In the genomic region with DNA sequence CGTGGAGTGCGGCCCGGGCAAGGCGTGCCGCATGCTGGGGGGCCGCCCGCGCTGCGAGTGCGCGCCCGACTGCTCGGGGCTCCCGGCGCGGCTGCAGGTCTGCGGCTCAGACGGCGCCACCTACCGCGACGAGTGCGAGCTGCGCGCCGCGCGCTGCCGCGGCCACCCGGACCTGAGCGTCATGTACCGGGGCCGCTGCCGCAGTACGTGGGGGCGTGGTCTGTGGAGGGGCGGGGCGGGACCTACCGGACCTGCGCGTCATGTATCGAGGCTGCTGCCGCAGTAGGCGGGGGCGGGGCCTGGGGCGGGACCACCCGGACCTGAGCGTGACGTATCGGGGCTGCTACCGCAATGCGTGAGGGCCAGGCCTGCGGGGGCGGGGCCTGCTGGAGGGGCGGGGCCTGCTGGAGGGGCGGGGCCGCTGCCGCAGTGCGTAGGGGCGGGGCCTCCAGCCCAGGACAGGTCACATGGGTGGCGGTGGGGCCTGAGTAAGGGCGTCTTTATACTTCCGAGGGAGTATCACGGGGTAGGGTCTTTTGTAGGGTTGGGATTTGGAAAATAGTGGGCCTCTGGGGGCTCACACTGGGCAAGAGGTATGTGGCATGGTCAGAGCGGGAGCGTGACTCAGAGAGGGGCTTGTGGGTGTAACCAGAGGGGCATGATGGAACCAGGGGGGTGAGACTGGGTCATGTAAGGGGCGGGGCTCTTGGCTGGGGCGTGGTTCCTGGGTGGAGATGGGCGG, we compare ENCODE assay signal across 8 cellular contexts. TPM values are rescaled to one million over a fixed set of nuclear protein-coding genes. Genes with fewer than 3 reads are reported as not detected.
DNase-seq lines count a peak whose midpoint lies in the region; ATAC-seq and TF ChIP-seq lines count a peak whose summit lies in the region.

No MANE protein-coding gene starts in this region.

- peak overlapping the region; percentile 83 for H2BK5ac ChIP-seq in trophoblast cell (ENCODE audit: low read depth, low read length, poor library complexity)

- peaks cover 10% of the 10 kb centered on the region for H3K79me2 ChIP-seq in trophoblast cell (ENCODE audit: control insufficient read depth, insufficient read depth, low read length, poor library complexity)

- no peaks in the 10 kb centered on the region for H3K36me3 ChIP-seq in trophoblast cell (ENCODE audit: control insufficient read depth in 1 of 2, insufficient read depth in 2 of 2, low read length in 2 of 2)
- no peaks in the 10 kb centered on the region for H3K36me3 ChIP-seq in transverse colon

- H3K9me3 ChIP-seq in trophoblast cell (ENCODE audit: insufficient read depth, low read depth, low read length) (peaks cover 7% of the 10 kb centered on the region), transverse colon (no peaks in the 10 kb centered on the region)

- peak overlapping the region; percentile 49 for H3K14ac ChIP-seq in trophoblast cell (ENCODE audit: low read length)

- in situ Hi-C loops in transverse colon (cut with MboI; ENCODE audit: low pct_ligation_motif_present in 1 of 4, low pct_unique_long_range_greater_than_20kb in 1 of 4, low sequenced_read_pairs in 3 of 4), result no loop called here

- H2AK5ac ChIP-seq in trophoblast cell (ENCODE audit: low read length), result no peak overlapping the region

- H3K23ac ChIP-seq in trophoblast cell (ENCODE audit: low read length), result no peak overlapping the region

- peak overlapping the region; percentile 76 for H4K12ac ChIP-seq in trophoblast cell (ENCODE audit: low read depth, low read length)

- peak overlapping the region; percentile 83 for H3K27ac ChIP-seq in trophoblast cell (ENCODE audit: low read depth, low read length)
- H3K27ac ChIP-seq in transverse colon, result peak overlapping the region; percentile 94 to 99 (median 97)

- peaks cover 16% of the 10 kb centered on the region for H3K27me3 Mint-ChIP-seq in activated naive CD8-positive, alpha-beta T cell treated with anti-CD3 and anti-CD28 coated beads for 36 hours

- H3K4me3 Mint-ChIP-seq in activated naive CD8-positive, alpha-beta T cell treated with anti-CD3 and anti-CD28 coated beads for 36 hours, result peak overlapping the region; percentile 92

- intact Hi-C loops in Right ventricle myocardium superior (cut with DNase I), result no loop called here
- intact Hi-C loops in transverse colon (cut with DNase I; ENCODE audit: low total_unique reads), result no loop called here

- peak overlapping the region; percentile 97 for H3K9ac ChIP-seq in trophoblast cell (ENCODE audit: low read length)

- TF ChIP-seq POLR2A in transverse colon (IDR thresholded peaks at IDR 0.05), result peak; percentile 57

- H3K4me2 ChIP-seq in trophoblast cell (ENCODE audit: low read length), result peak overlapping the region; percentile 97

- ATAC-seq in HG02642 (IDR thresholded peaks at IDR 0.05; ENCODE audit: poor library complexity, unreplicated experiment), result peak; percentile 74
- ATAC-seq in SK-N-SH treated with all-trans-retinoic acid at 6 μM for 48 hours, result peak; percentile 70
- peak; percentile 89 for ATAC-seq in Right ventricle myocardium superior (ENCODE audit: poor library complexity)

- peak overlapping the region; percentile 85 for H4K8ac ChIP-seq in trophoblast cell (ENCODE audit: low read depth, low read length)

- H3K4me3 ChIP-seq in GM12865 (ENCODE audit: low read depth, low read length) (peak overlapping the region; percentile 79), trophoblast cell (ENCODE audit: low read depth, low read length) (peak overlapping the region; percentile 92), transverse colon (peak overlapping the region; percentile 50 to 94 (median 87))

- peak overlapping the region; percentile 43 for H3K4ac ChIP-seq in trophoblast cell (ENCODE audit: low read depth, low read length)

- H3K4me1 ChIP-seq in trophoblast cell (ENCODE audit: control insufficient read depth in 1 of 2, insufficient read depth in 2 of 2, low read length in 2 of 2) (peaks cover 13 to 25% of the 10 kb centered on the region in 2 experiments), transverse colon (peaks cover 7 to 32% (median 24%) of the 10 kb centered on the region in 4 donors)

- peaks cover 1% of the 10 kb centered on the region for H3K36me3 Mint-ChIP-seq in activated naive CD8-positive, alpha-beta T cell treated with anti-CD3 and anti-CD28 coated beads for 36 hours

- TF ChIP-seq CTCF in GM12865 (IDR thresholded peaks at IDR 0.05; ENCODE audit: insufficient read depth, low read depth, low read length, missing control alignments) (peak; percentile 56), transverse colon (IDR thresholded peaks at IDR 0.05) (peak in 4 of 5 experiments; percentile 27 to 59 (median 30))

- TF ChIP-seq EP300 in transverse colon (IDR thresholded peaks at IDR 0.05; ENCODE audit: low read depth), result no peak

- peak overlapping the region; percentile 83 for H2AFZ ChIP-seq in trophoblast cell (ENCODE audit: insufficient read depth, low read length, poor library complexity)

- no peaks in the 10 kb centered on the region for H3K27me3 ChIP-seq in trophoblast cell (ENCODE audit: insufficient read depth, low read length)
- peaks cover 22% of the 10 kb centered on the region for H3K27me3 ChIP-seq in transverse colon

- peak overlapping the region; percentile 65 for H2BK120ac ChIP-seq in trophoblast cell (ENCODE audit: insufficient read depth, low read length, poor library complexity)

- no peaks in the 10 kb centered on the region for H3K9me3 Mint-ChIP-seq in activated naive CD8-positive, alpha-beta T cell treated with anti-CD3 and anti-CD28 coated beads for 36 hours

- WGBS in trophoblast cell (ENCODE audit: extremely low coverage, insufficient coverage, insufficient read length), result no CpG with 5 or more reads among the region's 70 CpGs
- WGBS in transverse colon (ENCODE audit: low coverage in 1 of 2), 2 donors, result 0% methylated on average over 47 of the region's 70 CpGs; no CpG with 5 or more reads in 1 of the 2 donors

- peaks cover 17% of the 10 kb centered on the region for H3K79me1 ChIP-seq in trophoblast cell (ENCODE audit: low read length)

- H4K91ac ChIP-seq in trophoblast cell (ENCODE audit: low read depth, low read length), result peak overlapping the region; percentile 81

- peak overlapping the region; percentile 96 for H3K27ac Mint-ChIP-seq in activated naive CD8-positive, alpha-beta T cell treated with anti-CD3 and anti-CD28 coated beads for 36 hours

- DNase-seq in GM12865 (ENCODE audit: low read depth) (peak; percentile 100), NCI-H1092 treated with DMSO at 0.1 percent for 48 hours (lab: John Stamatoyannopoulos, UW) (peak; percentile 98), Right ventricle myocardium superior (peak; percentile 100), trophoblast cell (peak; percentile 97 to 98), transverse colon (peak; percentile 100)
- peak; percentile 98 for DNase-seq in activated naive CD8-positive, alpha-beta T cell treated with anti-CD3 and anti-CD28 coated beads for 36 hours

- peaks cover under 1% of the 10 kb centered on the region for H3K4me1 Mint-ChIP-seq in activated naive CD8-positive, alpha-beta T cell treated with anti-CD3 and anti-CD28 coated beads for 36 hours

- H2BK12ac ChIP-seq in trophoblast cell (ENCODE audit: low read length), result no peak overlapping the region

- H3K18ac ChIP-seq in trophoblast cell (ENCODE audit: low read length), result peak overlapping the region; percentile 81

TF ChIP-seq in SK-N-SH treated with all-trans-retinoic acid at 6 μM for 48 hours, 23 proteins besides CTCF, POLR2A, EP300 and RAD21 (continues in another document):
- no peak for TF ChIP-seq TCF4 (CRISPR knock-in tag; IDR thresholded peaks at IDR 0.05; ENCODE audit: borderline replicate concordance)
- TF ChIP-seq ARNTL (CRISPR knock-in tag; IDR thresholded peaks at IDR 0.05; ENCODE audit: borderline replicate concordance, low read depth), result no peak
- TF ChIP-seq OSR1 (CRISPR knock-in tag; IDR thresholded peaks at IDR 0.05), result no peak
- no peak for TF ChIP-seq ZFP30 (CRISPR knock-in tag; IDR thresholded peaks at IDR 0.05)
- TF ChIP-seq SNAI2 (CRISPR knock-in tag; IDR thresholded peaks at IDR 0.05), result no peak

RNA-seq across cellular contexts. Expression of gene FSTL3, which starts 4.3 kb away (rescaled TPM):
- total RNA-seq in activated naive CD8-positive, alpha-beta T cell treated with anti-CD3 and anti-CD28 coated beads for 36 hours, result 1 to 10 TPM; 6.2 to 6.5 TPM
- total RNA-seq in Right ventricle myocardium superior, result 27.4 TPM
- 15.0 and 16.0 TPM in 2 replicates for polyA plus RNA-seq in trophoblast cell (2013)
- 10 to 100 TPM; 14.1 to 37.9 (median 31.2) TPM for total RNA-seq in transverse colon

RNA-seq across cellular contexts. Expression of gene PRSS57, which starts 14.8 kb away (rescaled TPM):
- total RNA-seq in activated naive CD8-positive, alpha-beta T cell treated with anti-CD3 and anti-CD28 coated beads for 36 hours, result not detected
- total RNA-seq in Right ventricle myocardium superior (not detected), transverse colon (not detected)
- polyA plus RNA-seq in trophoblast cell (2013), result 0.04 TPM in 1 of 2 replicates, not detected in the other

RNA-seq across cellular contexts. Expression of gene RNF126, which starts 17.4 kb away (rescaled TPM):
- 100 to 1,000 TPM; 106 to 108 TPM for total RNA-seq in activated naive CD8-positive, alpha-beta T cell treated with anti-CD3 and anti-CD28 coated beads for 36 hours
- total RNA-seq in Right ventricle myocardium superior (21.2 TPM), transverse colon (100 to 1,000 TPM in 2 of 4 donors, 10 to 100 TPM in 2; 88.6 to 148 (median 102) TPM)
- polyA plus RNA-seq in trophoblast cell (2013), result 70.7 and 73.5 TPM in 2 replicates

RNA-seq across cellular contexts. Expression of gene PALM, which starts 28.3 kb away (rescaled TPM):
- not detected for total RNA-seq in activated naive CD8-positive, alpha-beta T cell treated with anti-CD3 and anti-CD28 coated beads for 36 hours
- 32.9 TPM for total RNA-seq in Right ventricle myocardium superior
- 11.3 and 12.7 TPM in 2 replicates for polyA plus RNA-seq in trophoblast cell (2013)
- total RNA-seq in transverse colon, result 10 to 100 TPM; 14.1 to 99.3 (median 29.8) TPM

RNA-seq across cellular contexts. Expression of gene FGF22, which starts 40.8 kb away (rescaled TPM):
- not detected for total RNA-seq in activated naive CD8-positive, alpha-beta T cell treated with anti-CD3 and anti-CD28 coated beads for 36 hours
- total RNA-seq in Right ventricle myocardium superior, result not detected
- 0.47 and 0.48 TPM in 2 replicates for polyA plus RNA-seq in trophoblast cell (2013)
- not detected for total RNA-seq in transverse colon

Comparison
In these comparisons a context has a peak if more than half of its experiments do, and no peak if none do; other contexts are left out.
1. Peak in every context shown above with its lines: DNase-seq, ATAC-seq, H3K4me3 ChIP-seq and H3K27ac ChIP-seq.